In genomic region chr7:37151741-37152413, GRCh38 we compare ENCODE assay signal across 22 cellular contexts.
DNase-seq lines count a peak whose midpoint lies in the region; ATAC-seq and TF ChIP-seq lines count a peak whose summit lies in the region.
"Had no signal": no experiment of that assay in that cellular context is flagged by ENCODE, and none has a peak within 500 bp of the region (broad histone marks: within the 10 kb centered on the region; RNA-seq: fewer than 3 reads in every experiment).

No MANE protein-coding gene starts in this region.

- no peak overlapping the region for H3K27ac Mint-ChIP-seq in activated CD8-positive, alpha-beta T cell treated with anti-CD3 and anti-CD28 coated beads for 36 hours
- H3K27ac Mint-ChIP-seq: B cell; CD4-positive, CD25-positive, alpha-beta regulatory T cell; CD8-positive, alpha-beta T cell; HFFc6 had no signal

- no peak overlapping the region for H2BK120ac ChIP-seq in trophoblast cell (ENCODE audit: insufficient read depth, low read length, poor library complexity)

- H2AFZ ChIP-seq in trophoblast cell (ENCODE audit: insufficient read depth, low read length, poor library complexity), result no peak overlapping the region

- peaks cover 9% of the 10 kb centered on the region for H3K9me3 Mint-ChIP-seq in activated CD8-positive, alpha-beta T cell treated with anti-CD3 and anti-CD28 coated beads for 36 hours

- no peak overlapping the region for H4K91ac ChIP-seq in trophoblast cell (ENCODE audit: low read depth, low read length)

- H3K36me3 ChIP-seq in right lobe of liver, result no peaks in the 10 kb centered on the region
- peaks cover 0 to 18% of the 10 kb centered on the region in 2 experiments for H3K36me3 ChIP-seq in trophoblast cell (ENCODE audit: control insufficient read depth in 1 of 2, insufficient read depth in 2 of 2, low read length in 2 of 2)
- H3K36me3 ChIP-seq in Peyer's patch, result no peaks in the 10 kb centered on the region
- H3K36me3 ChIP-seq: HAP-1 had no signal

- H4K8ac ChIP-seq in trophoblast cell (ENCODE audit: low read depth, low read length), result no peak overlapping the region

- H3K27ac ChIP-seq in right lobe of liver, result peak overlapping the region in 1 of 3 donors; percentile 37
- no peak overlapping the region for H3K27ac ChIP-seq in trophoblast cell (ENCODE audit: low read depth, low read length)
- no peak overlapping the region for H3K27ac ChIP-seq in Peyer's patch
- H3K27ac ChIP-seq: 22Rv1, BLaER1, C4-2B had no signal

- H2BK5ac ChIP-seq in trophoblast cell (ENCODE audit: low read depth, low read length, poor library complexity), result no peak overlapping the region

- peaks cover 17% of the 10 kb centered on the region for H3K4me1 Mint-ChIP-seq in activated CD8-positive, alpha-beta T cell treated with anti-CD3 and anti-CD28 coated beads for 36 hours (ENCODE audit: low read depth)

- H3K9ac ChIP-seq in trophoblast cell (ENCODE audit: low read length), result peak overlapping the region; percentile 73
- H3K9ac ChIP-seq: BLaER1 had no signal

- H3K4me3 ChIP-seq in right lobe of liver (no peak overlapping the region), trophoblast cell (ENCODE audit: low read depth, low read length) (no peak overlapping the region), Peyer's patch (no peak overlapping the region)
- H3K4me3 ChIP-seq: BLaER1, GM12878, HAP-1 had no signal

- H3K4me2 ChIP-seq in trophoblast cell (ENCODE audit: low read length), result no peak overlapping the region
- H3K4me2 ChIP-seq: BLaER1 had no signal

- no peak overlapping the region for H3K14ac ChIP-seq in trophoblast cell (ENCODE audit: low read length)

- no peak overlapping the region for H2AK5ac ChIP-seq in trophoblast cell (ENCODE audit: low read length)

- no peaks in the 10 kb centered on the region for H3K9me3 ChIP-seq in right lobe of liver
- peaks cover 2% of the 10 kb centered on the region for H3K9me3 ChIP-seq in trophoblast cell (ENCODE audit: insufficient read depth, low read depth, low read length)
- no peaks in the 10 kb centered on the region for H3K9me3 ChIP-seq in Peyer's patch
- H3K9me3 ChIP-seq: BLaER1, HAP-1 had no signal

- CTCF ChIA-PET in activated CD8-positive, alpha-beta T cell treated with anti-CD3 and anti-CD28 coated beads for 36 hours (lab: Charles Lee), result interaction anchor here (0.6 to 0.9 kb wide), 2 partner anchors 167 to 432 kb away, joined by 3 read pairs; no protein-coding TSS in a partner anchor

- TF ChIP-seq CTCF in right lobe of liver (IDR thresholded peaks at IDR 0.05) (no peak), Peyer's patch (IDR thresholded peaks at IDR 0.05) (no peak)
- TF ChIP-seq CTCF in activated CD8-positive, alpha-beta T cell treated with anti-CD3 and anti-CD28 coated beads for 36 hours (IDR thresholded peaks at IDR 0.05), result no peak

- 71% methylated on average over 7 of the region's 7 CpGs for WGBS in right lobe of liver (ENCODE audit: insufficient coverage, low coverage, low lambda C conversion rate, missing lambda C conversion rate)
- WGBS in trophoblast cell (ENCODE audit: extremely low coverage, insufficient coverage, insufficient read length), result no CpG with 5 or more reads among the region's 7 CpGs

- peaks cover 51% of the 10 kb centered on the region for H3K36me3 Mint-ChIP-seq in activated CD8-positive, alpha-beta T cell treated with anti-CD3 and anti-CD28 coated beads for 36 hours (ENCODE audit: low read depth)

- H3K23ac ChIP-seq in trophoblast cell (ENCODE audit: low read length), result no peak overlapping the region

- H3K27me3 Mint-ChIP-seq in activated CD8-positive, alpha-beta T cell treated with anti-CD3 and anti-CD28 coated beads for 36 hours, result no peaks in the 10 kb centered on the region
- H3K27me3 Mint-ChIP-seq: B cell; CD4-positive, CD25-positive, alpha-beta regulatory T cell had no signal

- POLR2A ChIA-PET in activated CD8-positive, alpha-beta T cell treated with anti-CD3 and anti-CD28 coated beads for 36 hours (lab: Charles Lee), result interaction anchor here (0.6 kb wide), 1 partner anchor 259 kb away, joined by 3 read pairs; no protein-coding TSS in a partner anchor

- no peaks in the 10 kb centered on the region for H3K79me1 ChIP-seq in trophoblast cell (ENCODE audit: low read length)

- intact Hi-C loops in right lobe of liver (cut with DNase I), result no loop called here
- intact Hi-C loops in activated CD8-positive, alpha-beta T cell treated with anti-CD3 and anti-CD28 coated beads for 36 hours (cut with micrococcal nuclease), result no loop called here

- peak; percentile 48 to 62 (median 58) for ATAC-seq in right lobe of liver
- no peak for ATAC-seq in activated CD8-positive, alpha-beta T cell treated with anti-CD3 and anti-CD28 coated beads for 36 hours
- no peak for ATAC-seq in GM21360 (IDR thresholded peaks at IDR 0.05; ENCODE audit: unreplicated experiment)
- ATAC-seq: CD8-positive, alpha-beta T cell; GM12878 had no signal

- H3K4me3 Mint-ChIP-seq in activated CD8-positive, alpha-beta T cell treated with anti-CD3 and anti-CD28 coated beads for 36 hours, result no peak overlapping the region
- H3K4me3 Mint-ChIP-seq: B cell; CD4-positive, CD25-positive, alpha-beta regulatory T cell; CD8-positive, alpha-beta T cell; HFFc6 had no signal

- no peaks in the 10 kb centered on the region for H3K79me2 ChIP-seq in trophoblast cell (ENCODE audit: control insufficient read depth, insufficient read depth, low read length, poor library complexity)

- H3K4me1 ChIP-seq in right lobe of liver (peaks cover 0 to 34% (median 3%) of the 10 kb centered on the region in 4 donors), trophoblast cell (ENCODE audit: control insufficient read depth in 1 of 2, insufficient read depth in 2 of 2, low read length in 2 of 2) (no peaks in the 10 kb centered on the region), Peyer's patch (no peaks in the 10 kb centered on the region)
- H3K4me1 ChIP-seq: BLaER1, HAP-1 had no signal

- TF ChIP-seq POLR2A in right lobe of liver (IDR thresholded peaks at IDR 0.05) (no peak), Peyer's patch (IDR thresholded peaks at IDR 0.05) (no peak)

- no peaks in the 10 kb centered on the region for H3K27me3 ChIP-seq in right lobe of liver
- H3K27me3 ChIP-seq in trophoblast cell (ENCODE audit: insufficient read depth, low read length), result no peaks in the 10 kb centered on the region
- no peaks in the 10 kb centered on the region for H3K27me3 ChIP-seq in Peyer's patch
- H3K27me3 ChIP-seq: BLaER1 had no signal

- H3K18ac ChIP-seq in trophoblast cell (ENCODE audit: low read length), result no peak overlapping the region

- in situ Hi-C loops in G401 (cut with HindIII; ENCODE audit: low sequenced_read_pairs), result no loop called here

- H4K12ac ChIP-seq in trophoblast cell (ENCODE audit: low read depth, low read length), result no peak overlapping the region

- no peak overlapping the region for H2BK12ac ChIP-seq in trophoblast cell (ENCODE audit: low read length)

- DNase-seq in G401 (ENCODE audit: low spot score) (peak; percentile 40), cerebellar cortex (ENCODE audit: low spot score) (peak; percentile 27), right lobe of liver (no peak), trophoblast cell (no peak), NCI-H446 (lab: John Stamatoyannopoulos, UW) (no peak), Peyer's patch (no peak)
- DNase-seq in activated CD8-positive, alpha-beta T cell treated with anti-CD3 and anti-CD28 coated beads for 36 hours, result no peak
- DNase-seq: Caco-2; CD4-positive, CD25-positive, alpha-beta regulatory T cell; CD8-positive, alpha-beta T cell; DMS153; DND-41; GDM1; GOT3; HFFc6 had no signal

- no peak overlapping the region for H3K4ac ChIP-seq in trophoblast cell (ENCODE audit: low read depth, low read length)

Comparison
In these comparisons a context has a peak if more than half of its experiments do, and no peak if none do; other contexts are left out.
1. DNase-seq: peak in G401 (single experiment) and cerebellar cortex (single experiment); none in right lobe of liver (0 of 3), trophoblast cell (0 of 2), NCI-H446 (0 of 2), Peyer's patch (0 of 3) and activated CD8-positive, alpha-beta T cell treated with anti-CD3 and anti-CD28 coated beads for 36 hours (single experiment).
2. ATAC-seq: peak in right lobe of liver (4 of 4); none in activated CD8-positive, alpha-beta T cell treated with anti-CD3 and anti-CD28 coated beads for 36 hours (single experiment) and GM21360 (single experiment).